Comparison of ENCODE assay signal across 13 cellular contexts in the genomic region with DNA sequence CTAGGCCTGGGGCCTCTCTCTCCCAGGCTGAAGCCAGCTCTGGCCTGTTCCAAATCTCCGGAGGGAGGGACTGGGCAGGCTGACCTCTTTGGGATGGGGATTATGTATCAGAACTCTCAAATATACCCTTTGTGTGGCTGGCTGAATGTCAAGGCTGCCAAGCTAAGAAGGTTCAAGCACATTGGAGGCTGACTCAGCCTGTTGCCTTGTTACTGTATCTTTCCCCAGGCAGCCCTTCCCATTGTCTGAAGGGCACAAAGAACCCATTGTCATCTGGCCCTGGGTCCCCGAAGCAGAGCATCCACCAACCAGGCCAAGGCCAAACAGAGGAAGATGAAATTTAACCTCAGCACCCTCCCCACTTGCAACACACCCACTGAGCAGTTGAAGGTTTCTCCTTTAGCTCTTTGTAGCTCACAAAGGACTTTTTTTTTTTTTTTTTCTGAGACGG. TPM values are rescaled to one million over a fixed set of nuclear protein-coding genes. Genes with fewer than 3 reads are reported as not detected.
DNase-seq lines count a peak whose midpoint lies in the region; ATAC-seq lines count a peak whose summit lies in the region.
"Had no signal": no experiment of that assay in that cellular context is flagged by ENCODE, and none has a peak within 500 bp of the region (broad histone marks: within the 10 kb centered on the region; RNA-seq: fewer than 3 reads in every experiment).

No MANE protein-coding gene starts in this region.

- peaks cover 51% of the 10 kb centered on the region for H3K4me1 ChIP-seq in adipocyte (ENCODE audit: control insufficient read depth, insufficient read depth, low read length)

- intact Hi-C loops in posterior cingulate gyrus (cut with DNase I) = no loop called here
- intact Hi-C loops in left colon (cut with DNase I, micrococcal nuclease) = no loop called here

- no peaks in the 10 kb centered on the region for H3K36me3 ChIP-seq in adipocyte (ENCODE audit: control insufficient read depth, insufficient read depth, low read length, severe bottlenecking)

- H3K9ac ChIP-seq in adipocyte (ENCODE audit: low read length) = peak overlapping the region; percentile 4

- ATAC-seq in HG02970 (IDR thresholded peaks at IDR 0.05; ENCODE audit: low FRiP score, unreplicated experiment) = no peak
- no peak for ATAC-seq in GM21515 (IDR thresholded peaks at IDR 0.05; ENCODE audit: unreplicated experiment)
- ATAC-seq in left colon = no peak
- ATAC-seq: activated naive CD4-positive, alpha-beta T cell treated with anti-CD3 and anti-CD28 coated beads, Interleukin-2, amount 50 U/mL, for 72 hours had no signal

- DNase-seq in Daoy (ENCODE audit: low read depth) (peak; percentile 50), adipocyte (ENCODE audit: low read depth) (no peak), hippocampal formation (lab: John Stamatoyannopoulos, UW) (peak; percentile 78 to 88), posterior cingulate gyrus (peak in 8 of 10 donors; percentile 48 to 95 (median 72)), activated gamma-delta T cell treated with Interleukin-2 at 50 U/mL for 16 hours (no peak), left colon (no peak)
- DNase-seq: activated CD8-positive, alpha-beta memory T cell treated with anti-CD3 and anti-CD28 coated beads for 24 hours; effector memory CD4-positive, alpha-beta T cell; NCI-H345; stimulated activated CD4-positive, alpha-beta T cell treated with anti-CD3 and anti-CD28 coated beads, Interleukin-12 subunit alpha, Interleukin-12 subunit beta, amount 100 ng/mL, for 4 hours had no signal

- H3K9me3 ChIP-seq in adipocyte (ENCODE audit: control insufficient read depth, low read length) = no peaks in the 10 kb centered on the region

- H3K4me3 ChIP-seq in adipocyte (ENCODE audit: low read length) = no peak overlapping the region

- H3K27me3 ChIP-seq in adipocyte (replicated peaks; ENCODE audit: control insufficient read depth, insufficient read depth, low read length) = no peaks in the 10 kb centered on the region

RNA-seq across cellular contexts. Expression of a gene that starts 7.3 kb away (rescaled TPM):
- total RNA-seq in Daoy (2014; rRNA removed; shearing (Covaris generic)) = 364 and 386 TPM in 2 replicates
- 100 to 1,000 TPM in 1 of 2 donors, 10 to 100 TPM in 1; 91.3 to 178 TPM for total RNA-seq in left colon

Comparison
In these comparisons a context has a peak if more than half of its experiments do, and no peak if none do; other contexts are left out.
1. DNase-seq: peak in Daoy (single experiment), hippocampal formation (2 of 2) and posterior cingulate gyrus (8 of 10); none in adipocyte (single experiment), activated gamma-delta T cell treated with Interleukin-2 at 50 U/mL for 16 hours (single experiment) and left colon (0 of 2).